ENCODE assay signal across 9 cellular contexts in genomic region chr17:63406689-63407330, GRCh38. TPM values are rescaled to one million over a fixed set of nuclear protein-coding genes. Genes with fewer than 3 reads are reported as not detected.
DNase-seq lines count a peak whose midpoint lies in the region; ATAC-seq, FAIRE-seq and TF ChIP-seq lines count a peak whose summit lies in the region.
"Had no signal": no experiment of that assay in that cellular context is flagged by ENCODE, and none has a peak within 500 bp of the region (broad histone marks: within the 10 kb centered on the region; RNA-seq: fewer than 3 reads in every experiment).

No MANE protein-coding gene starts in this region.

- no peak overlapping the region for H2AFZ ChIP-seq in PC-9

- peak; percentile 98 for TF ChIP-seq CTCF in D721Med (IDR thresholded peaks at IDR 0.05; ENCODE audit: insufficient read depth, missing control alignments)
- peak; percentile 86 for TF ChIP-seq CTCF in PC-9 (conservative IDR thresholded peaks at IDR 0.05)
- peak; percentile 85 for TF ChIP-seq CTCF in fibroblast of villous mesenchyme (IDR thresholded peaks at IDR 0.05; ENCODE audit: insufficient read depth, low read depth, low read length)
- peak in 1 of 3 donors; percentile 43 for TF ChIP-seq CTCF in omental fat pad (IDR thresholded peaks at IDR 0.05)
- peak; percentile 93 for TF ChIP-seq CTCF in type B pancreatic cell (conservative IDR thresholded peaks at IDR 0.05)

- peak; percentile 78 for FAIRE-seq in D721Med (lab: Jason Lieb, UNC)

- no peaks in the 10 kb centered on the region for H3K9me3 Mint-ChIP-seq in activated T-helper 1 cell treated with anti-CD3 and anti-CD28 coated beads, Interleukin-12 subunit alpha, Interleukin-12 subunit beta, Interleukin-2, Interleukin-4 antibody, amounts not matched to agents 30 ng/mL and 10 ng/mL and 1 ng/mL, durations not matched to agents 14 hours and 24 hours and 36 hours
- no peaks in the 10 kb centered on the region for H3K9me3 Mint-ChIP-seq in type B pancreatic cell
- H3K9me3 Mint-ChIP-seq: activated naive CD4-positive, alpha-beta T cell treated with anti-CD3 and anti-CD28 coated beads, Interleukin-2, amount 50 U/mL, for 24 hours had no signal

- no peak overlapping the region for H3K4me3 ChIP-seq in PC-9
- H3K4me3 ChIP-seq in fibroblast of villous mesenchyme (ENCODE audit: low read depth, low read length) = no peak overlapping the region

- peaks cover 17% of the 10 kb centered on the region for H3F3A ChIP-seq in PC-9 (ENCODE audit: insufficient read depth, low read depth)

- H3K36me3 ChIP-seq in PC-9 (ENCODE audit: low read depth) = peaks cover 61% of the 10 kb centered on the region; the same call in 1 of the 2 replicates

- H4K20me1 ChIP-seq in PC-9 (ENCODE audit: insufficient read depth) = peaks cover 24% of the 10 kb centered on the region

- H3K27ac Mint-ChIP-seq in activated T-helper 1 cell treated with anti-CD3 and anti-CD28 coated beads, Interleukin-12 subunit alpha, Interleukin-12 subunit beta, Interleukin-2, Interleukin-4 antibody, amounts not matched to agents 30 ng/mL and 10 ng/mL and 1 ng/mL, durations not matched to agents 14 hours and 24 hours and 36 hours = no peak overlapping the region
- H3K27ac Mint-ChIP-seq in type B pancreatic cell = no peak overlapping the region
- H3K27ac Mint-ChIP-seq: activated naive CD4-positive, alpha-beta T cell treated with anti-CD3 and anti-CD28 coated beads, Interleukin-2, amount 50 U/mL, for 24 hours had no signal

- peaks cover 5% of the 10 kb centered on the region for H3K4me1 Mint-ChIP-seq in activated T-helper 1 cell treated with anti-CD3 and anti-CD28 coated beads, Interleukin-12 subunit alpha, Interleukin-12 subunit beta, Interleukin-2, Interleukin-4 antibody, amounts not matched to agents 30 ng/mL and 10 ng/mL and 1 ng/mL, durations not matched to agents 14 hours and 24 hours and 36 hours (ENCODE audit: low read depth)
- H3K4me1 Mint-ChIP-seq in type B pancreatic cell (ENCODE audit: unreplicated experiment) = peaks cover 12% of the 10 kb centered on the region

- no peaks in the 10 kb centered on the region for H3K36me3 Mint-ChIP-seq in activated T-helper 1 cell treated with anti-CD3 and anti-CD28 coated beads, Interleukin-12 subunit alpha, Interleukin-12 subunit beta, Interleukin-2, Interleukin-4 antibody, amounts not matched to agents 30 ng/mL and 10 ng/mL and 1 ng/mL, durations not matched to agents 14 hours and 24 hours and 36 hours (ENCODE audit: low read depth)
- H3K36me3 Mint-ChIP-seq in type B pancreatic cell = peaks cover 17% of the 10 kb centered on the region

- POLR2A ChIA-PET in PC-9 (lab: Charles Lee; ENCODE audit: unreplicated experiment) = interaction anchor here (0.8 kb wide), 1 partner anchor 54 kb away, joined by 5 read pairs; no protein-coding TSS in a partner anchor

- H3K4me2 ChIP-seq in PC-9 = no peak overlapping the region

- no peaks in the 10 kb centered on the region for H3K27me3 Mint-ChIP-seq in activated T-helper 1 cell treated with anti-CD3 and anti-CD28 coated beads, Interleukin-12 subunit alpha, Interleukin-12 subunit beta, Interleukin-2, Interleukin-4 antibody, amounts not matched to agents 30 ng/mL and 10 ng/mL and 1 ng/mL, durations not matched to agents 14 hours and 24 hours and 36 hours (ENCODE audit: insufficient read depth)
- no peaks in the 10 kb centered on the region for H3K27me3 Mint-ChIP-seq in type B pancreatic cell
- H3K27me3 Mint-ChIP-seq: activated naive CD4-positive, alpha-beta T cell treated with anti-CD3 and anti-CD28 coated beads, Interleukin-2, amount 50 U/mL, for 24 hours had no signal

- H3K79me2 ChIP-seq in PC-9 (ENCODE audit: low read depth) = no peaks in the 10 kb centered on the region

- H3K27ac ChIP-seq in PC-9 = no peak overlapping the region

- H3K4me3 Mint-ChIP-seq in activated T-helper 1 cell treated with anti-CD3 and anti-CD28 coated beads, Interleukin-12 subunit alpha, Interleukin-12 subunit beta, Interleukin-2, Interleukin-4 antibody, amounts not matched to agents 30 ng/mL and 10 ng/mL and 1 ng/mL, durations not matched to agents 14 hours and 24 hours and 36 hours = no peak overlapping the region
- no peak overlapping the region for H3K4me3 Mint-ChIP-seq in type B pancreatic cell
- H3K4me3 Mint-ChIP-seq: activated naive CD4-positive, alpha-beta T cell treated with anti-CD3 and anti-CD28 coated beads, Interleukin-2, amount 50 U/mL, for 24 hours had no signal

- no peaks in the 10 kb centered on the region for H3K9me3 ChIP-seq in PC-9 (ENCODE audit: insufficient read depth, low read depth)

- BruUV-seq in PC-9 (replicated peaks; lab: Mats Ljungman, UMichigan) = no TSS peak

- no peak for DNase-seq in D721Med (ENCODE audit: insufficient read length, low spot score)
- DNase-seq in LHCN-M2 (ENCODE audit: low read depth) = peak; percentile 92
- peak; percentile 55 to 71 for DNase-seq in PC-9
- DNase-seq in activated T-helper 1 cell treated with anti-CD3 and anti-CD28 coated beads, Interleukin-12 subunit alpha, Interleukin-12 subunit beta, Interleukin-2, Interleukin-4 antibody, amounts not matched to agents 30 ng/mL and 10 ng/mL and 1 ng/mL, durations not matched to agents 14 hours and 24 hours and 36 hours (ENCODE audit: low spot score) = peak; percentile 42
- DNase-seq in fibroblast of villous mesenchyme (ENCODE audit: low read depth) = peak; percentile 91
- DNase-seq in omental fat pad (ENCODE audit: low spot score) = peak; percentile 44
- no peak for DNase-seq in type B pancreatic cell (ENCODE audit: extremely low spot score, unreplicated experiment)

- H3K27me3 ChIP-seq in PC-9 (ENCODE audit: insufficient read depth, low read depth) = no peaks in the 10 kb centered on the region

- CTCF ChIA-PET in PC-9 (lab: Charles Lee) = interaction anchor here (0.5 to 1.5 kb wide), 5 partner anchors 215 to 854 kb away, joined by 3 to 12 read pairs (median 6); partner anchors contain the start of gene MAP3K3

- no peaks in the 10 kb centered on the region for H3K9me2 ChIP-seq in PC-9 (ENCODE audit: insufficient read depth)

- H3K4me1 ChIP-seq in PC-9 (replicated peaks; ENCODE audit: insufficient read depth) = no peaks in the 10 kb centered on the region

- intact Hi-C loops in PC-9 (cut with micrococcal nuclease; ENCODE audit: unreplicated experiment) = loop anchor here (1.0 to 10.0 kb wide), 4 partner anchors 325 to 735 kb away; no protein-coding TSS in a partner anchor
- intact Hi-C loops in activated T-helper 1 cell treated with anti-CD3 and anti-CD28 coated beads, Interleukin-12 subunit alpha, Interleukin-12 subunit beta, Interleukin-2, Interleukin-4 antibody, amounts not matched to agents 30 ng/mL and 10 ng/mL and 1 ng/mL, durations not matched to agents 14 hours and 24 hours and 36 hours (cut with micrococcal nuclease) = loop anchor here (1.0 to 2.0 kb wide), 5 partner anchors 205 to 854 kb away; no protein-coding TSS in a partner anchor

- ATAC-seq in GM21390 (IDR thresholded peaks at IDR 0.05; ENCODE audit: unreplicated experiment) (peak; percentile 88), omental fat pad (ENCODE audit: low FRiP score) (peak; percentile 70)

RNA-seq across cellular contexts. Expression of gene CYB561, which starts 39.3 kb away (rescaled TPM):
- total RNA-seq in LHCN-M2 (2014; rRNA removed) (3.8 and 6.7 TPM in 2 replicates), PC-9 (2021) (61.6 and 71.6 TPM in 2 replicates), fibroblast of villous mesenchyme (11.3 and 12.5 TPM in 2 replicates), omental fat pad (10 to 100 TPM; 19.9 to 22.3 (median 20.5) TPM), type B pancreatic cell (ENCODE audit: low replicate concordance) (34.5 and 85.1 TPM in 2 replicates)
- 5.5 TPM for polyA plus RNA-seq in LHCN-M2 (2012)
- 1.9 and 2.9 TPM in 2 replicates for total RNA-seq in activated T-helper 1 cell treated with anti-CD3 and anti-CD28 coated beads, Interleukin-12 subunit alpha, Interleukin-12 subunit beta, Interleukin-2, Interleukin-4 antibody, amounts not matched to agents 30 ng/mL and 10 ng/mL and 1 ng/mL, durations not matched to agents 14 hours and 24 hours and 36 hours

Comparison
In these comparisons a context has a peak if more than half of its experiments do, and no peak if none do; other contexts are left out.
1. DNase-seq: peak in LHCN-M2 (single experiment), PC-9 (2 of 2), activated T-helper 1 cell treated with anti-CD3 and anti-CD28 coated beads, Interleukin-12 subunit alpha, Interleukin-12 subunit beta, Interleukin-2, Interleukin-4 antibody, amounts not matched to agents 30 ng/mL and 10 ng/mL and 1 ng/mL, durations not matched to agents 14 hours and 24 hours and 36 hours (single experiment), fibroblast of villous mesenchyme (single experiment) and omental fat pad (single experiment); none in D721Med (single experiment) and type B pancreatic cell (single experiment).